Comparison of ENCODE assay signal across 14 cellular contexts in genomic region chr1:36328713-36329112, GRCh38. TPM values are rescaled to one million over a fixed set of nuclear protein-coding genes. Genes with fewer than 3 reads are reported as not detected.
A peak's percentile ranks its signal among the peaks of the same experiment; 100 is the strongest.
DNase-seq lines count a peak whose midpoint lies in the region; ATAC-seq, FAIRE-seq and TF ChIP-seq lines count a peak whose summit lies in the region.
"Had no signal": no experiment of that assay in that cellular context is flagged by ENCODE, and none has a peak within 500 bp of the region (broad histone marks: within the 10 kb centered on the region; RNA-seq: fewer than 3 reads in every experiment).

No MANE protein-coding gene starts in this region.

- no peak overlapping the region for H3K9ac ChIP-seq in endothelial cell of umbilical vein (replicated peaks; ENCODE audit: extremely low read depth, insufficient read depth, low read length)
- H3K9ac ChIP-seq: BLaER1 had no signal

- H3K4me3 ChIP-seq in endothelial cell of umbilical vein (replicated peaks in 1 of 3; ENCODE audit: insufficient read depth in 1 of 3, low read depth in 1 of 3, low read length in 3 of 3) (no peak overlapping the region), lower lobe of right lung (no peak overlapping the region)
- H3K4me3 ChIP-seq: BLaER1, ovary had no signal

- H3K9me3 ChIP-seq in endothelial cell of umbilical vein (replicated peaks; ENCODE audit: control insufficient read depth, insufficient read depth, low read length) (no peaks in the 10 kb centered on the region), lower lobe of right lung (no peaks in the 10 kb centered on the region)
- H3K9me3 ChIP-seq: ovary had no signal

- H3K27ac ChIP-seq in endothelial cell of umbilical vein (ENCODE audit: insufficient read depth, low read depth, low read length), result no peak overlapping the region
- H3K27ac ChIP-seq in lower lobe of right lung, result no peak overlapping the region
- H3K27ac ChIP-seq: BLaER1, ovary had no signal

- no peaks in the 10 kb centered on the region for H3K9me1 ChIP-seq in endothelial cell of umbilical vein (replicated peaks; ENCODE audit: control insufficient read depth, extremely low read depth, insufficient read depth, low read length)

- H2AFZ ChIP-seq in endothelial cell of umbilical vein (ENCODE audit: low read depth, low read length), result no peak overlapping the region

- H3K27me3 ChIP-seq in endothelial cell of umbilical vein (ENCODE audit: control insufficient read depth in 2 of 2, insufficient read depth in 2 of 2, low read length in 2 of 2) (no peaks in the 10 kb centered on the region), lower lobe of right lung (ENCODE audit: low read depth) (no peaks in the 10 kb centered on the region)
- H3K27me3 ChIP-seq: BLaER1, ovary had no signal

- dilution Hi-C loops in endothelial cell of umbilical vein (cut with MboI; ENCODE audit: extremely low pct_ligation_motif_present, low sequenced_read_pairs), result no loop called here

- peaks cover 19% of the 10 kb centered on the region for H3K4me1 ChIP-seq in endothelial cell of umbilical vein (ENCODE audit: control insufficient read depth, extremely low read depth, insufficient read depth, low read length)
- H3K4me1 ChIP-seq in lower lobe of right lung, result peaks cover 22% of the 10 kb centered on the region

- no peaks in the 10 kb centered on the region for H3K79me2 ChIP-seq in endothelial cell of umbilical vein (ENCODE audit: control insufficient read depth, insufficient read depth, low read length)

- intact Hi-C loops in endothelial cell of umbilical vein (cut with micrococcal nuclease) (no loop called here), lower lobe of right lung (cut with DNase I) (no loop called here)

- no TSS peak for BruUV-seq in endothelial cell of umbilical vein (replicated peaks; lab: Mats Ljungman, UMichigan)

- no peaks in the 10 kb centered on the region for H4K20me1 ChIP-seq in endothelial cell of umbilical vein (replicated peaks; ENCODE audit: control insufficient read depth, extremely low read depth, insufficient read depth, low read length)
- H4K20me1 ChIP-seq: BLaER1 had no signal

- FAIRE-seq in endothelial cell of umbilical vein (lab: Jason Lieb, UNC), result peak; percentile 88
- FAIRE-seq: frontal cortex had no signal

- no peak for TF ChIP-seq CTCF in endothelial cell of umbilical vein (IDR thresholded peaks at IDR 0.05; ENCODE audit: extremely low read depth in 1 of 2, insufficient read depth in 1 of 2, low read depth in 1 of 2, low read length in 2 of 2)
- TF ChIP-seq CTCF in lower lobe of right lung (IDR thresholded peaks at IDR 0.05), result no peak

- TF ChIP-seq POLR2A in endothelial cell of umbilical vein (IDR thresholded peaks at IDR 0.05; ENCODE audit: low read depth, low read length), result no peak

- ATAC-seq in lower lobe of right lung, result peak; percentile 51 to 64
- no peak for ATAC-seq in HG02623 (IDR thresholded peaks at IDR 0.05; ENCODE audit: unreplicated experiment)
- no peak for ATAC-seq in GM19455 (IDR thresholded peaks at IDR 0.05; ENCODE audit: unreplicated experiment)
- ATAC-seq: stimulated activated naive CD8-positive, alpha-beta T cell treated with anti-CD3 and anti-CD28 coated beads, Interleukin-15, Interleukin-2, amounts not matched to agents 100 U/mL and 50 U/mL, for 24 hours had no signal

- CTCF ChIA-PET in endothelial cell of umbilical vein (lab: Charles Lee), result interaction anchor here (1.0 to 1.6 kb wide), 2 partner anchors 14 to 23 kb away, joined by 3 to 7 read pairs; no protein-coding TSS in a partner anchor

- DNase-seq in DMS153 (lab: John Stamatoyannopoulos, UW), result peak; percentile 56
- peak; percentile 31 for DNase-seq in NCI-H1105 (lab: John Stamatoyannopoulos, UW)
- peak; percentile 67 for DNase-seq in endothelial cell of umbilical vein (ENCODE audit: low read depth, low spot score)
- no peak for DNase-seq in lower lobe of right lung
- DNase-seq in activated CD4-positive, alpha-beta T cell treated with anti-CD3 and anti-CD28 coated beads, Interleukin-2, amount 50 U/mL, for 4 hours, result no peak
- DNase-seq in activated CD4-positive, alpha-beta T cell treated with anti-CD3 and anti-CD28 coated beads for 1 hour, result no peak
- DNase-seq: activated naive CD4-positive, alpha-beta T cell treated with Interleukin-2 at 50 U/mL for 16 hours; stimulated activated naive CD8-positive, alpha-beta T cell treated with anti-CD3 and anti-CD28 coated beads, Interleukin-15, Interleukin-2, amounts not matched to agents 100 U/mL and 50 U/mL, for 24 hours; SW 1271 had no signal

- no peak overlapping the region for H3K4me2 ChIP-seq in endothelial cell of umbilical vein (ENCODE audit: insufficient read depth, low read length)
- H3K4me2 ChIP-seq: BLaER1 had no signal

- POLR2A ChIA-PET in endothelial cell of umbilical vein (lab: Charles Lee), result no interaction called here

- H3K36me3 ChIP-seq in endothelial cell of umbilical vein (ENCODE audit: control insufficient read depth in 2 of 2, extremely low read depth in 1 of 2, insufficient read depth in 2 of 2, low read length in 2 of 2) (no peaks in the 10 kb centered on the region), lower lobe of right lung (no peaks in the 10 kb centered on the region)
- H3K36me3 ChIP-seq: BLaER1, ovary had no signal

TF ChIP-seq in endothelial cell of umbilical vein, 7 proteins besides CTCF, POLR2A, EP300 and RAD21:
- TF ChIP-seq JUN (IDR thresholded peaks at IDR 0.05; ENCODE audit: borderline replicate concordance, insufficient read depth, insufficient read length, low read depth), result no peak
- TF ChIP-seq EZH2 (IDR thresholded peaks at IDR 0.05; ENCODE audit: borderline replicate concordance, low read depth, low read length, severe bottlenecking), result no peak
- TF ChIP-seq MYC (IDR thresholded peaks at IDR 0.05; ENCODE audit: low read depth, low read length), result peak; percentile 76
- TF ChIP-seq FOS (IDR thresholded peaks at IDR 0.05; ENCODE audit: borderline replicate concordance, insufficient read depth, low read length), result no peak
- TF ChIP-seq POLR2AphosphoS5 (IDR thresholded peaks at IDR 0.05; ENCODE audit: insufficient read depth, low read depth, low read length), result peak; percentile 25
- no peak for TF ChIP-seq GATA2 (IDR thresholded peaks at IDR 0.05; ENCODE audit: insufficient read depth, insufficient read length, low read depth, low read length)
- TF ChIP-seq MAX (IDR thresholded peaks at IDR 0.05; ENCODE audit: insufficient read depth, insufficient read length), result peak; percentile 60
TF ChIP-seq in endothelial cell of umbilical vein: peak in this region for 3.

RNA-seq across cellular contexts. Expression of gene EVA1B, which starts 5.3 kb away (rescaled TPM):
- total RNA-seq in endothelial cell of umbilical vein, result 63.2 and 64.7 TPM in 2 replicates
- 132 and 255 TPM in 2 replicates for polyA plus RNA-seq in endothelial cell of umbilical vein
- polyA plus RNA-seq in endothelial cell of umbilical vein (2011; cell fraction: cytosol; rRNA removed), result 42.8 and 79.0 TPM in 2 replicates
- polyA plus RNA-seq in endothelial cell of umbilical vein (2011; cell fraction: nucleus; rRNA removed), result 14.7 and 18.7 TPM in 2 replicates
- 37.9 and 66.8 TPM in 2 replicates for polyA plus RNA-seq in endothelial cell of umbilical vein (2012)
- 9.2 and 12.4 TPM in 2 replicates for polyA minus RNA-seq in endothelial cell of umbilical vein
- 3.6 TPM for polyA minus RNA-seq in endothelial cell of umbilical vein (2011; cell fraction: cytosol; rRNA and poly(A)+ RNA removed)
- 2.0 and 3.8 TPM in 2 replicates for polyA minus RNA-seq in endothelial cell of umbilical vein (2011; cell fraction: nucleus; rRNA and poly(A)+ RNA removed)
- 25.7 TPM for total RNA-seq in lower lobe of right lung

RNA-seq across cellular contexts. Expression of gene SH3D21, which starts 22.5 kb away (rescaled TPM):
- total RNA-seq in endothelial cell of umbilical vein (5.1 and 7.2 TPM in 2 replicates), lower lobe of right lung (8.5 TPM)
- 1.6 and 1.8 TPM in 2 replicates for polyA plus RNA-seq in endothelial cell of umbilical vein
- polyA plus RNA-seq in endothelial cell of umbilical vein (2011; cell fraction: cytosol; rRNA removed), result 0.72 and 0.76 TPM in 2 replicates
- polyA plus RNA-seq in endothelial cell of umbilical vein (2011; cell fraction: nucleus; rRNA removed), result 26.0 and 27.2 TPM in 2 replicates
- 3.2 and 4.3 TPM in 2 replicates for polyA plus RNA-seq in endothelial cell of umbilical vein (2012)
- polyA minus RNA-seq in endothelial cell of umbilical vein, result 0.68 and 1.5 TPM in 2 replicates
- polyA minus RNA-seq in endothelial cell of umbilical vein (2011; cell fraction: cytosol; rRNA and poly(A)+ RNA removed), result 0.61 TPM
- 3.9 and 5.1 TPM in 2 replicates for polyA minus RNA-seq in endothelial cell of umbilical vein (2011; cell fraction: nucleus; rRNA and poly(A)+ RNA removed)

RNA-seq across cellular contexts. Expression of gene STK40, which starts 57.0 kb away (rescaled TPM):
- 35.2 and 36.8 TPM in 2 replicates for total RNA-seq in endothelial cell of umbilical vein
- 20.8 and 21.4 TPM in 2 replicates for polyA plus RNA-seq in endothelial cell of umbilical vein
- 19.7 and 22.9 TPM in 2 replicates for polyA plus RNA-seq in endothelial cell of umbilical vein (2011; cell fraction: cytosol; rRNA removed)
- polyA plus RNA-seq in endothelial cell of umbilical vein (2011; cell fraction: nucleus; rRNA removed), result 25.5 and 29.9 TPM in 2 replicates
- 13.3 and 14.5 TPM in 2 replicates for polyA plus RNA-seq in endothelial cell of umbilical vein (2012)
- 26.0 and 37.4 TPM in 2 replicates for polyA minus RNA-seq in endothelial cell of umbilical vein
- 4.6 TPM for polyA minus RNA-seq in endothelial cell of umbilical vein (2011; cell fraction: cytosol; rRNA and poly(A)+ RNA removed)
- polyA minus RNA-seq in endothelial cell of umbilical vein (2011; cell fraction: nucleus; rRNA and poly(A)+ RNA removed), result 7.8 and 8.1 TPM in 2 replicates
- total RNA-seq in lower lobe of right lung, result 74.2 TPM

Comparison
In these comparisons a context has a peak if more than half of its experiments do, and no peak if none do; other contexts are left out.
1. DNase-seq: peak in DMS153 (single experiment), NCI-H1105 (single experiment) and endothelial cell of umbilical vein (single experiment); none in lower lobe of right lung (single experiment), activated CD4-positive, alpha-beta T cell treated with anti-CD3 and anti-CD28 coated beads, Interleukin-2, amount 50 U/mL, for 4 hours (0 of 2) and activated CD4-positive, alpha-beta T cell treated with anti-CD3 and anti-CD28 coated beads for 1 hour (single experiment).
2. ATAC-seq: peak in lower lobe of right lung (2 of 2); none in HG02623 (single experiment) and GM19455 (single experiment).